10 cellular contexts compared by ENCODE assay signal in genomic region chr7:107332488-107333269, GRCh38.
DNase-seq lines count a peak whose midpoint lies in the region; ATAC-seq and TF ChIP-seq lines count a peak whose summit lies in the region.
"Had no signal": no experiment of that assay in that cellular context is flagged by ENCODE, and none has a peak within 500 bp of the region (broad histone marks: within the 10 kb centered on the region; RNA-seq: fewer than 3 reads in every experiment).

No MANE protein-coding gene starts in this region.

- H4K20me1 ChIP-seq in Loucy (ENCODE audit: insufficient read depth, low read length, poor library complexity, severe bottlenecking) = no peaks in the 10 kb centered on the region

- H3K9me2 ChIP-seq in Loucy (replicated peaks; ENCODE audit: low read depth, low read length) = no peaks in the 10 kb centered on the region

- TF ChIP-seq CTCF in Loucy (conservative IDR thresholded peaks at IDR 0.05; ENCODE audit: low read length) = no peak
- no peak for TF ChIP-seq CTCF in esophagus muscularis mucosa (IDR thresholded peaks at IDR 0.05)

- WGBS in esophagus muscularis mucosa = 63% methylated on average over 4 of the region's 4 CpGs

- H3K4me3 ChIP-seq in Loucy (ENCODE audit: low read length, poor library complexity, severe bottlenecking) (peak overlapping the region; percentile 26), esophagus muscularis mucosa (no peak overlapping the region)
- H3K4me3 ChIP-seq: right atrium auricular region had no signal

- H3K27ac ChIP-seq in esophagus muscularis mucosa (replicated peaks in 1 of 4) = no peak overlapping the region
- H3K27ac ChIP-seq: right atrium auricular region had no signal

- H3K9me3 ChIP-seq in Loucy (ENCODE audit: insufficient read depth, low read depth, low read length) (peaks cover under 1% of the 10 kb centered on the region; the same call in 1 of the 2 replicates), esophagus muscularis mucosa (peaks cover 0 to 2% (median 0%) of the 10 kb centered on the region in 4 donors)

- H3F3A ChIP-seq in Loucy (ENCODE audit: low read depth) = no peaks in the 10 kb centered on the region

- H3K4me2 ChIP-seq in Loucy (ENCODE audit: low read depth, low read length, poor library complexity, severe bottlenecking) = peak overlapping the region; percentile 17

- peak overlapping the region; percentile 4 for H3K9ac ChIP-seq in Loucy (ENCODE audit: low read depth, low read length, poor library complexity, severe bottlenecking)

- intact Hi-C loops in esophagus muscularis mucosa (cut with DNase I) = no loop called here

- peak overlapping the region; percentile 12; the same call in 1 of the 2 replicates for H2AFZ ChIP-seq in Loucy (ENCODE audit: low read length)

- H3K27me3 ChIP-seq in Loucy (ENCODE audit: insufficient read depth, low read length, poor library complexity, severe bottlenecking) (no peaks in the 10 kb centered on the region), esophagus muscularis mucosa (no peaks in the 10 kb centered on the region)
- H3K27me3 ChIP-seq: right atrium auricular region had no signal

- ATAC-seq in GM18498 (IDR thresholded peaks at IDR 0.05; ENCODE audit: unreplicated experiment) (peak; percentile 51), GM21526 (IDR thresholded peaks at IDR 0.05; ENCODE audit: low FRiP score, unreplicated experiment) (peak; percentile 70)

- peaks cover 10% of the 10 kb centered on the region for H3K4me1 ChIP-seq in Loucy (ENCODE audit: insufficient read depth, low read length, poor library complexity, severe bottlenecking)
- H3K4me1 ChIP-seq in esophagus muscularis mucosa = peaks cover 0 to 5% (median 0%) of the 10 kb centered on the region in 4 donors
- H3K4me1 ChIP-seq: right atrium auricular region had no signal

- DNase-seq in globus pallidus (ENCODE audit: low spot score) (peak; percentile 13), middle frontal gyrus (ENCODE audit: extremely low spot score, low spot score) (no peak), AG08395 (ENCODE audit: low spot score) (no peak), esophagus muscularis mucosa (ENCODE audit: extremely low spot score) (no peak), NCI-H1105 (lab: John Stamatoyannopoulos, UW) (no peak)
- DNase-seq: NCI-H774 had no signal

- no peak for TF ChIP-seq POLR2A in esophagus muscularis mucosa (IDR thresholded peaks at IDR 0.05; ENCODE audit: low read depth)

- H3K79me2 ChIP-seq in Loucy (ENCODE audit: insufficient read depth, low read length) = no peaks in the 10 kb centered on the region

- H3K36me3 ChIP-seq in Loucy (ENCODE audit: insufficient read depth, low read length) = no peaks in the 10 kb centered on the region
- H3K36me3 ChIP-seq in esophagus muscularis mucosa = peaks cover 0 to 4% (median 0%) of the 10 kb centered on the region in 4 donors
- H3K36me3 ChIP-seq: right atrium auricular region had no signal

- TF ChIP-seq EP300 in esophagus muscularis mucosa (IDR thresholded peaks at IDR 0.05) = no peak
